In genomic region chr4:142091085-142091513, GRCh38 we compare ENCODE assay signal across 11 cellular contexts.
DNase-seq lines count a peak whose midpoint lies in the region; ATAC-seq and TF ChIP-seq lines count a peak whose summit lies in the region.
"Had no signal": no experiment of that assay in that cellular context is flagged by ENCODE, and none has a peak within 500 bp of the region (broad histone marks: within the 10 kb centered on the region; RNA-seq: fewer than 3 reads in every experiment).

No MANE protein-coding gene starts in this region.

- ATAC-seq in heart right ventricle, result peak in 7 of 8 donors; percentile 50 to 79 (median 69)
- ATAC-seq in activated T-cell treated with anti-CD3 and anti-CD28 coated beads, Interleukin-2, amount 50 U/mL, for 4 hours, result no peak
- no peak for ATAC-seq in GM18505 (IDR thresholded peaks at IDR 0.05; ENCODE audit: unreplicated experiment)

- H3K4me3 ChIP-seq in GM23248 (peak overlapping the region; percentile 28; the same call in 1 of the 2 replicates), astrocyte of the cerebellum (ENCODE audit: low read depth, low read length) (no peak overlapping the region), heart right ventricle (no peak overlapping the region), skeletal muscle satellite cell (ENCODE audit: low read length) (no peak overlapping the region)

- no peaks in the 10 kb centered on the region for H3K79me2 ChIP-seq in GM23248 (ENCODE audit: insufficient read depth)

- H3K9me3 ChIP-seq in GM23248 (ENCODE audit: low read depth) (no peaks in the 10 kb centered on the region), heart right ventricle (no peaks in the 10 kb centered on the region), skeletal muscle satellite cell (replicated peaks; ENCODE audit: low read length) (no peaks in the 10 kb centered on the region)

- DNase-seq in GM23248, result peak; percentile 98
- DNase-seq in astrocyte of the cerebellum (ENCODE audit: low read depth), result peak; percentile 96
- DNase-seq in heart right ventricle, result peak in 1 of 2 donors; percentile 14
- no peak for DNase-seq in activated CD4-positive, alpha-beta T cell treated with anti-CD3 and anti-CD28 coated beads, Interleukin-2, amount 50 U/mL, for 48 hours
- DNase-seq in activated T-cell treated with anti-CD3 and anti-CD28 coated beads, Interleukin-2, amount 50 U/mL, for 4 hours, result no peak
- no peak for DNase-seq in NCI-H748 treated with DMSO at 0.1 percent for 48 hours (lab: John Stamatoyannopoulos, UW)
- DNase-seq: DND-41, MV-4-11, OCI-M1 had no signal

- H2AFZ ChIP-seq in GM23248, result no peak overlapping the region

- peaks cover 37% of the 10 kb centered on the region for H3F3A ChIP-seq in GM23248 (ENCODE audit: insufficient read depth)

- H3K27me3 Mint-ChIP-seq in activated T-cell treated with anti-CD3 and anti-CD28 coated beads, Interleukin-2, amount 50 U/mL, for 4 hours (ENCODE audit: low read depth), result no peaks in the 10 kb centered on the region

- H3K4me3 Mint-ChIP-seq in activated T-cell treated with anti-CD3 and anti-CD28 coated beads, Interleukin-2, amount 50 U/mL, for 4 hours, result no peak overlapping the region

- H3K36me3 ChIP-seq in GM23248 (ENCODE audit: low read depth), result no peaks in the 10 kb centered on the region
- H3K36me3 ChIP-seq in heart right ventricle, result no peaks in the 10 kb centered on the region
- peaks cover 3% of the 10 kb centered on the region for H3K36me3 ChIP-seq in skeletal muscle satellite cell (ENCODE audit: insufficient read depth, low read length)

- 1 to 3% methylated on average over 4 of the region's 4 CpGs for WGBS in GM23248 (ENCODE audit: low coverage in 1 of 2, low lambda C conversion rate in 2 of 2, missing lambda C conversion rate in 2 of 2), 2 experiments
- 49 to 63% methylated on average over 4 of the region's 4 CpGs for WGBS in heart right ventricle, 2 donors

- TF ChIP-seq CTCF in astrocyte of the cerebellum (IDR thresholded peaks at IDR 0.05; ENCODE audit: low read depth, low read length, missing control alignments), result no peak
- no peak for TF ChIP-seq CTCF in heart right ventricle (IDR thresholded peaks at IDR 0.05)

- intact Hi-C loops in heart right ventricle (cut with DNase I), result no loop called here

- H3K27ac ChIP-seq in GM23248 (peak overlapping the region; percentile 100), heart right ventricle (peak overlapping the region in 8 of 10 donors; percentile 50 to 81 (median 73))

- H3K27me3 ChIP-seq in GM23248 (replicated peaks; ENCODE audit: insufficient read depth), result no peaks in the 10 kb centered on the region
- no peaks in the 10 kb centered on the region for H3K27me3 ChIP-seq in heart right ventricle
- no peaks in the 10 kb centered on the region for H3K27me3 ChIP-seq in skeletal muscle satellite cell (ENCODE audit: control insufficient read depth, insufficient read depth, low read length)

- H3K9me2 ChIP-seq in GM23248 (ENCODE audit: insufficient read depth), result no peaks in the 10 kb centered on the region

- H3K4me2 ChIP-seq in GM23248 (ENCODE audit: unreplicated experiment) (peak overlapping the region; percentile 71), skeletal muscle satellite cell (ENCODE audit: low read length) (peak overlapping the region; percentile 55)

- H3K9ac ChIP-seq in GM23248 (peak overlapping the region; percentile 85), skeletal muscle satellite cell (ENCODE audit: low read depth, low read length) (peak overlapping the region; percentile 74)

- H4K20me1 ChIP-seq in GM23248 (ENCODE audit: insufficient read depth), result no peaks in the 10 kb centered on the region

- in situ Hi-C loops in GM23248 (cut with MboI) (no loop called here), astrocyte of the cerebellum (cut with HindIII; ENCODE audit: low sequenced_read_pairs) (no loop called here)

- H3K9me3 Mint-ChIP-seq in activated T-cell treated with anti-CD3 and anti-CD28 coated beads, Interleukin-2, amount 50 U/mL, for 4 hours, result no peaks in the 10 kb centered on the region

- peaks cover 43% of the 10 kb centered on the region for H3K36me3 Mint-ChIP-seq in activated T-cell treated with anti-CD3 and anti-CD28 coated beads, Interleukin-2, amount 50 U/mL, for 4 hours (ENCODE audit: insufficient read depth)

- H3K4me1 Mint-ChIP-seq in activated T-cell treated with anti-CD3 and anti-CD28 coated beads, Interleukin-2, amount 50 U/mL, for 4 hours (ENCODE audit: low read depth), result peaks cover 4% of the 10 kb centered on the region

- H3K4me1 ChIP-seq in GM23248 (ENCODE audit: insufficient read depth), result peaks cover 61% of the 10 kb centered on the region
- peaks cover 0 to 23% (median 11%) of the 10 kb centered on the region in 9 donors for H3K4me1 ChIP-seq in heart right ventricle
- H3K4me1 ChIP-seq in skeletal muscle satellite cell (ENCODE audit: control insufficient read depth, insufficient read depth, low read length), result peaks cover 47% of the 10 kb centered on the region

- TF ChIP-seq POLR2A in GM18505 (IDR thresholded peaks at IDR 0.05; ENCODE audit: borderline replicate concordance, extremely low read depth, insufficient read depth, insufficient read length), result no peak

Comparison
In these comparisons a context has a peak if more than half of its experiments do, and no peak if none do; other contexts are left out.
1. DNase-seq: peak in GM23248 (single experiment) and astrocyte of the cerebellum (single experiment); none in activated CD4-positive, alpha-beta T cell treated with anti-CD3 and anti-CD28 coated beads, Interleukin-2, amount 50 U/mL, for 48 hours (0 of 2), activated T-cell treated with anti-CD3 and anti-CD28 coated beads, Interleukin-2, amount 50 U/mL, for 4 hours (single experiment) and NCI-H748 treated with DMSO at 0.1 percent for 48 hours (single experiment).
2. ATAC-seq: peak in heart right ventricle (7 of 8); none in activated T-cell treated with anti-CD3 and anti-CD28 coated beads, Interleukin-2, amount 50 U/mL, for 4 hours (0 of 2) and GM18505 (single experiment).